6 cellular contexts compared by ENCODE assay signal in genomic region chr1:56317722-56318121, GRCh38.
"Had no signal": no experiment of that assay in that cellular context is flagged by ENCODE, and none has a peak within 500 bp of the region (broad histone marks: within the 10 kb centered on the region; RNA-seq: fewer than 3 reads in every experiment).

No MANE protein-coding gene starts in this region.

- H2AFZ ChIP-seq: GM23248 had no signal

- H3K4me3 ChIP-seq: GM23248, K562 had no signal

- DNase-seq: GM23248, GOT3, H7, HCEC 1CT, IMR-90 had no signal

- H3K27ac ChIP-seq: GM23248 had no signal

- H3K9ac ChIP-seq: GM23248 had no signal
